18 cellular contexts compared by ENCODE assay signal in the genomic region with DNA sequence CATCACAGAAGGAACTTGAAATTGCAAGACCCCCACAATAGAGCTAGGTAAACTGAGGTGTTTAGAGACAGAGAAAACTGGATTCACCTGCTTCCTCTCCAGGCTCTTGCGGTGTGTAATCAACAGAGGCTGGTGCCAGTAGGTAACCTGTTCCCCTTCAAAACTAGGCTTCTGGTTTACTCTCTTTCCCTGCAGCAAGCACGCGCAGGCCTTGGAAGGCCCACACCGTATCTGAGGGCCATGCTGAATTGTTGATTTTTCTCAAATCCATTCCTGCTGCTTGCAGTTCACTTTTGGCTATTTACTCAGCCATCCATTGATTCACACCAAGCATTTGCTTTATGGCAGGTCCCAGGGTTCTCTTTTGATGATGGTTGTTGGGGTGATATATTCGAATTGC. TPM values are rescaled to one million over a fixed set of nuclear protein-coding genes. Genes with fewer than 3 reads are reported as not detected.
DNase-seq lines count a peak whose midpoint lies in the region; ATAC-seq, FAIRE-seq and TF ChIP-seq lines count a peak whose summit lies in the region.
"Had no signal": no experiment of that assay in that cellular context is flagged by ENCODE, and none has a peak within 500 bp of the region (broad histone marks: within the 10 kb centered on the region; RNA-seq: fewer than 3 reads in every experiment).

No MANE protein-coding gene starts in this region.

- DNase-seq in activated naive CD4-positive, alpha-beta T cell treated with anti-CD3 and anti-CD28 coated beads, Interleukin-2, amount 10 ng/mL, durations not matched to agents 7 days and 5 days: no peak
- no peak for DNase-seq in activated naive CD4-positive, alpha-beta T cell treated with Interleukin-2 at 50 U/mL for 16 hours
- DNase-seq in T-helper 17 cell (no peak), hepatocyte (ENCODE audit: low spot score) (no peak), kidney glomerular epithelial cell (lab: John Stamatoyannopoulos, UW) (no peak), Calu3 (no peak), small intestine (no peak)
- DNase-seq: activated CD4-positive, CD25-positive, alpha-beta regulatory T cell treated with anti-CD3 and anti-CD28 coated beads, Interleukin-2, amount 50 U/mL, for 72 hours; left cardiac atrium; Peyer's patch; stimulated activated naive CD4-positive, alpha-beta T cell treated with Interleukin-2 at 50 U/mL for 16 hours; T-helper 9 cell had no signal

- 70% methylated on average over 5 of the region's 5 CpGs for WGBS in hepatocyte (ENCODE audit: low lambda C conversion rate, missing lambda C conversion rate)
- WGBS in small intestine, 3 donors: 91 to 92% (median 92%) methylated on average over 5 of the region's 5 CpGs

- H3K27me3 Mint-ChIP-seq in activated naive CD4-positive, alpha-beta T cell treated with anti-CD3 and anti-CD28 coated beads, Interleukin-2, amount 10 ng/mL, durations not matched to agents 7 days and 5 days: peaks cover 73% of the 10 kb centered on the region
- H3K27me3 Mint-ChIP-seq in T-helper 17 cell (peaks cover 71% of the 10 kb centered on the region), Calu3 (ENCODE audit: unreplicated experiment) (peaks cover 16% of the 10 kb centered on the region)

- FAIRE-seq in small intestine (lab: Jason Lieb, UNC): no peak
- FAIRE-seq: G401.6, GM19239, urothelium cell line had no signal

- H3K4me1 ChIP-seq in hepatocyte (ENCODE audit: insufficient read depth): no peaks in the 10 kb centered on the region
- no peaks in the 10 kb centered on the region for H3K4me1 ChIP-seq in small intestine (ENCODE audit: control insufficient read depth in 2 of 2, insufficient read depth in 1 of 2, low read depth in 1 of 2, low read length in 1 of 2)
- H3K4me1 ChIP-seq: HAP-1 had no signal

- ATAC-seq in T-helper 17 cell: no peak

- H2AFZ ChIP-seq in hepatocyte: no peak overlapping the region

- H3K9me3 ChIP-seq in T-helper 17 cell (ENCODE audit: control insufficient read depth, low read length, poor library complexity, severe bottlenecking): no peaks in the 10 kb centered on the region
- H3K9me3 ChIP-seq in hepatocyte (ENCODE audit: low read depth): no peaks in the 10 kb centered on the region
- H3K9me3 ChIP-seq in small intestine (ENCODE audit: control insufficient read depth, low read depth): no peaks in the 10 kb centered on the region
- H3K9me3 ChIP-seq: HAP-1, Peyer's patch had no signal

- H3K9me3 Mint-ChIP-seq in activated naive CD4-positive, alpha-beta T cell treated with anti-CD3 and anti-CD28 coated beads, Interleukin-2, amount 10 ng/mL, durations not matched to agents 7 days and 5 days: no peaks in the 10 kb centered on the region
- no peaks in the 10 kb centered on the region for H3K9me3 Mint-ChIP-seq in Calu3 (ENCODE audit: low read depth, unreplicated experiment)

- CTCF ChIA-PET in activated naive CD4-positive, alpha-beta T cell treated with anti-CD3 and anti-CD28 coated beads, Interleukin-2, amount 10 ng/mL, durations not matched to agents 7 days and 5 days (lab: Charles Lee): no interaction called here
- CTCF ChIA-PET in Calu3 (lab: Charles Lee): no interaction called here

- peak overlapping the region; percentile 86 for H3K4me2 ChIP-seq in hepatocyte
- H3K4me2 ChIP-seq: KMS-11 had no signal

- no TSS peak for BruUV-seq in Calu3 (replicated peaks; lab: Mats Ljungman, UMichigan)

- H3K36me3 ChIP-seq in hepatocyte (replicated peaks; ENCODE audit: insufficient read depth, low read depth) (no peaks in the 10 kb centered on the region), small intestine (ENCODE audit: control insufficient read depth in 2 of 2, insufficient read depth in 2 of 2, low read length in 2 of 2) (no peaks in the 10 kb centered on the region)
- H3K36me3 ChIP-seq: HAP-1, Peyer's patch had no signal

- no peaks in the 10 kb centered on the region for H4K20me1 ChIP-seq in hepatocyte (ENCODE audit: insufficient read depth, poor library complexity, severe bottlenecking)

- H3K4me3 ChIP-seq in hepatocyte: no peak overlapping the region
- H3K4me3 ChIP-seq in small intestine (ENCODE audit: low read depth in 1 of 2, low read length in 2 of 2): no peak overlapping the region
- H3K4me3 ChIP-seq: HAP-1 had no signal

- no peaks in the 10 kb centered on the region for H3K36me3 Mint-ChIP-seq in activated naive CD4-positive, alpha-beta T cell treated with anti-CD3 and anti-CD28 coated beads, Interleukin-2, amount 10 ng/mL, durations not matched to agents 7 days and 5 days
- H3K36me3 Mint-ChIP-seq in T-helper 17 cell (ENCODE audit: low read depth) (peaks cover 3% of the 10 kb centered on the region), Calu3 (ENCODE audit: insufficient read depth, unreplicated experiment) (no peaks in the 10 kb centered on the region)

- H3K4me1 Mint-ChIP-seq in activated naive CD4-positive, alpha-beta T cell treated with anti-CD3 and anti-CD28 coated beads, Interleukin-2, amount 10 ng/mL, durations not matched to agents 7 days and 5 days: peaks cover 12% of the 10 kb centered on the region
- H3K4me1 Mint-ChIP-seq in T-helper 17 cell (peaks cover 2% of the 10 kb centered on the region), Calu3 (ENCODE audit: low read depth, unreplicated experiment) (no peaks in the 10 kb centered on the region)

- no peaks in the 10 kb centered on the region for H3K79me2 ChIP-seq in hepatocyte

- peak overlapping the region; percentile 58 for H3K4me3 Mint-ChIP-seq in activated naive CD4-positive, alpha-beta T cell treated with anti-CD3 and anti-CD28 coated beads, Interleukin-2, amount 10 ng/mL, durations not matched to agents 7 days and 5 days
- H3K4me3 Mint-ChIP-seq in T-helper 17 cell: peak overlapping the region; percentile 81
- no peak overlapping the region for H3K4me3 Mint-ChIP-seq in Calu3 (ENCODE audit: low read depth, unreplicated experiment)

- TF ChIP-seq CTCF in hepatocyte (IDR thresholded peaks at IDR 0.05; ENCODE audit: poor library complexity) (no peak), Calu3 (IDR thresholded peaks at IDR 0.05; ENCODE audit: unreplicated experiment) (no peak)

- H3K9me2 ChIP-seq in hepatocyte (replicated peaks; ENCODE audit: insufficient read depth): no peaks in the 10 kb centered on the region

- H3K27ac Mint-ChIP-seq in activated naive CD4-positive, alpha-beta T cell treated with anti-CD3 and anti-CD28 coated beads, Interleukin-2, amount 10 ng/mL, durations not matched to agents 7 days and 5 days: no peak overlapping the region
- H3K27ac Mint-ChIP-seq in T-helper 17 cell (no peak overlapping the region), Calu3 (ENCODE audit: unreplicated experiment) (no peak overlapping the region)

- H3K27ac ChIP-seq in hepatocyte (no peak overlapping the region), temporal lobe (ENCODE audit: low read depth, low read length) (peak overlapping the region; percentile 82), small intestine (ENCODE audit: low read depth in 1 of 2, low read length in 1 of 2) (no peak overlapping the region)
- H3K27ac ChIP-seq: KMS-11, Peyer's patch had no signal

- intact Hi-C loops in Calu3 (cut with micrococcal nuclease; ENCODE audit: unreplicated experiment): no loop called here

- H3K27me3 ChIP-seq in hepatocyte: peaks cover 23% of the 10 kb centered on the region
- H3K27me3 ChIP-seq in small intestine (ENCODE audit: control insufficient read depth in 2 of 2, insufficient read depth in 2 of 2, low read length in 2 of 2): peaks cover 4 to 19% of the 10 kb centered on the region in 2 donors
- H3K27me3 ChIP-seq: Peyer's patch had no signal

RNA-seq across cellular contexts. Expression of a gene that starts 0.7 kb away (rescaled TPM):
- total RNA-seq in T-helper 17 cell (not detected), hepatocyte (4.4 and 5.0 TPM in 2 replicates), temporal lobe (65.9 TPM), Calu3 (2022) (not detected in 2 replicates)
- polyA plus RNA-seq in hepatocyte (2.0 and 2.6 TPM in 2 replicates), small intestine (under 1 TPM in 2 of 3 donors, not detected in 1; under 0.01 to 0.85 TPM)

RNA-seq across cellular contexts. Expression of a gene that starts 48.0 kb away (rescaled TPM):
- total RNA-seq in T-helper 17 cell (10 to 100 TPM; 26.8 to 28.2 TPM), hepatocyte (101 and 122 TPM in 2 replicates), temporal lobe (70.3 TPM), Calu3 (2022) (52.2 and 54.0 TPM in 2 replicates)
- polyA plus RNA-seq in hepatocyte (54.9 and 63.5 TPM in 2 replicates), small intestine (10 to 100 TPM in 1 of 3 donors, 1 to 10 TPM in 2; 4.3 to 12.9 (median 6.7) TPM)

Comparison
In these comparisons a context has a peak if more than half of its experiments do, and no peak if none do; other contexts are left out.
1. RNA of a gene that starts 0.7 kb away (total RNA-seq): 65.9 TPM in temporal lobe (single experiment); 4.4 to 5.0 TPM in hepatocyte, not detected in T-helper 17 cell and not detected in Calu3; every median in the first group is over 10 times any median in the second.